Comparison of ENCODE assay signal across 10 cellular contexts in the genomic region with DNA sequence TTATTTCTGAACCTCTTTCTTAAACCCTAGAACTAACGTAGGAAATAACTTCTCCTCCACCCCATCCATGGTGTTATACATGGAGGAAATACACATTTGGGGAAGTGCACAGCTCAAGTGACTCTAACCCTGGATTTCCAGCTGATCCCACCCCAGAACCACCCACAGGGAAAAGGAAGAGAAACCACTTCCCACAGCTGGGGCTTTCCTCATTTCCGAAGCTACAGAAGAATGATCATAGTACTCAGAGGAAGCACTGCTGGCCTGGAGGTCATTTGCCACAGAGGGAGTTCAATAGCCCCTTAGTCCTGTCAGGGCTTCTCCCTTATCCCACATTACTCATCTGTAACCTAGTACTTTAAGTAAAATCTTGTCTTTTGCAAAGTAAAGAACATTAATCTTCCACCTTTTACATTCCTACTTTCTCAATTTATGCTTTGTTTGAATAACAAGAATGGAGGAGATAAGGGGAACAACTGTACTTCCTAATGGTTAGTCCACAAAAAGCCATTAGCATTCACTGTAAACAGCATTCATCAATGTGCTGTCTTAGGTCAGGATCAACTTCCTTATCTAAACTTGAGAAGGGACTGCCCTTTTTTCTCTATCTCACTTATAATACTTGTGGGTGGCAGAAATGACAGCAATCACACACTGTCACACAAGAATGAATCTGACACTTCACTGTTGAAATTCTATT.
A peak's percentile ranks its signal among the peaks of the same experiment; 100 is the strongest.
DNase-seq lines count a peak whose midpoint lies in the region; ATAC-seq lines count a peak whose summit lies in the region.
"Had no signal": no experiment of that assay in that cellular context is flagged by ENCODE, and none has a peak within 500 bp of the region (broad histone marks: within the 10 kb centered on the region; RNA-seq: fewer than 3 reads in every experiment).

No MANE protein-coding gene starts in this region.

- CTCF ChIA-PET in CD4-positive, alpha-beta memory T cell (lab: Charles Lee; ENCODE audit: partially characterized antibody), result no interaction called here

- no peaks in the 10 kb centered on the region for H3K9me3 Mint-ChIP-seq in CD4-positive, alpha-beta memory T cell

- no peaks in the 10 kb centered on the region for H3K9me3 ChIP-seq in CD4-positive, alpha-beta memory T cell (ENCODE audit: control insufficient read depth in 1 of 2, low read length in 2 of 2)
- no peaks in the 10 kb centered on the region for H3K9me3 ChIP-seq in T-helper 17 cell (ENCODE audit: control insufficient read depth, low read length, poor library complexity, severe bottlenecking)

- no peaks in the 10 kb centered on the region for H3K36me3 ChIP-seq in CD4-positive, alpha-beta memory T cell (ENCODE audit: insufficient read depth, low read length)

- H3K27ac ChIP-seq in CD4-positive, alpha-beta memory T cell (ENCODE audit: low read depth, low read length), result no peak overlapping the region

- no peaks in the 10 kb centered on the region for H3K27me3 ChIP-seq in CD4-positive, alpha-beta memory T cell (ENCODE audit: insufficient read depth, low read length)

- H3K27ac Mint-ChIP-seq in CD4-positive, alpha-beta memory T cell, result peak overlapping the region in 4 of 7 donors; percentile 9 to 70 (median 46)
- H3K27ac Mint-ChIP-seq in T-helper 17 cell, result peak overlapping the region; percentile 83

- H3K4me3 ChIP-seq in CD4-positive, alpha-beta memory T cell (ENCODE audit: low read length in 2 of 2), result no peak overlapping the region

- peaks cover 24 to 37% (median 33%) of the 10 kb centered on the region in 4 donors for H3K4me1 Mint-ChIP-seq in CD4-positive, alpha-beta memory T cell
- peaks cover 26% of the 10 kb centered on the region for H3K4me1 Mint-ChIP-seq in T-helper 17 cell

- POLR2A ChIA-PET in CD4-positive, alpha-beta memory T cell (lab: Charles Lee; ENCODE audit: partially characterized antibody), result no interaction called here

- ATAC-seq in GM21723 (IDR thresholded peaks at IDR 0.05; ENCODE audit: unreplicated experiment) (peak; percentile 31), T-helper 17 cell (no peak), HG02885 (IDR thresholded peaks at IDR 0.05; ENCODE audit: poor library complexity, unreplicated experiment) (no peak), HG03135 (IDR thresholded peaks at IDR 0.05; ENCODE audit: unreplicated experiment) (no peak)

- DNase-seq in CD4-positive, alpha-beta memory T cell, result no peak
- no peak for DNase-seq in T-helper 17 cell
- DNase-seq in mucosa of gallbladder (ENCODE audit: low spot score), result peak; percentile 13
- no peak for DNase-seq in stimulated activated CD8-positive, alpha-beta memory T cell treated with anti-CD3 and anti-CD28 coated beads, Interleukin-4, amount 100 ng/mL, for 48 hours
- no peak for DNase-seq in NCI-H1417 (lab: John Stamatoyannopoulos, UW)
- DNase-seq: DMS53, NCI-H2029 had no signal

- peaks cover 26% of the 10 kb centered on the region for H3K4me1 ChIP-seq in CD4-positive, alpha-beta memory T cell (ENCODE audit: insufficient read depth, low read length)

- no peaks in the 10 kb centered on the region for H3K27me3 Mint-ChIP-seq in CD4-positive, alpha-beta memory T cell
- peaks cover 6% of the 10 kb centered on the region for H3K27me3 Mint-ChIP-seq in T-helper 17 cell

- no peaks in the 10 kb centered on the region for H3K36me3 Mint-ChIP-seq in CD4-positive, alpha-beta memory T cell
- H3K36me3 Mint-ChIP-seq in T-helper 17 cell (ENCODE audit: low read depth), result no peaks in the 10 kb centered on the region

- intact Hi-C loops in CD4-positive, alpha-beta memory T cell (cut with micrococcal nuclease), result no loop called here

- H3K4me3 Mint-ChIP-seq in CD4-positive, alpha-beta memory T cell, result no peak overlapping the region
- H3K4me3 Mint-ChIP-seq in T-helper 17 cell, result no peak overlapping the region
